ENCODE assay signal across 22 cellular contexts in genomic region chr12:121983546-121984205, GRCh38. TPM values are rescaled to one million over a fixed set of nuclear protein-coding genes. Genes with fewer than 3 reads are reported as not detected.
DNase-seq lines count a peak whose midpoint lies in the region; ATAC-seq and TF ChIP-seq lines count a peak whose summit lies in the region.
"Had no signal": no experiment of that assay in that cellular context is flagged by ENCODE, and none has a peak within 500 bp of the region (broad histone marks: within the 10 kb centered on the region; RNA-seq: fewer than 3 reads in every experiment).

No MANE protein-coding gene starts in this region.

- POLR2A ChIA-PET in PC-9 (lab: Charles Lee; ENCODE audit: unreplicated experiment): interaction anchor here (0.6 kb wide), 1 partner anchor 557 kb away, joined by 7 read pairs; no protein-coding TSS in a partner anchor

- intact Hi-C loops in psoas muscle (cut with DNase I) (no loop called here), PC-9 (cut with micrococcal nuclease; ENCODE audit: unreplicated experiment) (no loop called here)

- no peaks in the 10 kb centered on the region for H3K36me3 Mint-ChIP-seq in naive B cell
- H3K36me3 Mint-ChIP-seq: activated CD8-positive, alpha-beta memory T cell treated with anti-CD3 and anti-CD28 coated beads, Interleukin-2, amount 10 ng/mL, durations not matched to agents 7 days and 5 days; CD8-positive, alpha-beta memory T cell had no signal

- H3K9me3 ChIP-seq in BLaER1 treated with 17β-estradiol and CSF1 and Interleukin-3, amounts not matched to agents 10 nM and 100 nM (replicated peaks in 1 of 11): no peaks in the 10 kb centered on the region
- no peaks in the 10 kb centered on the region for H3K9me3 ChIP-seq in Loucy (ENCODE audit: insufficient read depth, low read depth, low read length)
- no peaks in the 10 kb centered on the region for H3K9me3 ChIP-seq in SU-DHL-6 (ENCODE audit: insufficient read depth, low read length)
- H3K9me3 ChIP-seq in psoas muscle: no peaks in the 10 kb centered on the region
- H3K9me3 ChIP-seq in PC-9 (ENCODE audit: insufficient read depth, low read depth): no peaks in the 10 kb centered on the region
- H3K9me3 ChIP-seq: adrenal gland, gastroesophageal sphincter, neutrophil, testis had no signal

- H3F3A ChIP-seq in Loucy (ENCODE audit: low read depth): no peaks in the 10 kb centered on the region
- peaks cover 65% of the 10 kb centered on the region for H3F3A ChIP-seq in SU-DHL-6 (ENCODE audit: insufficient read depth)
- H3F3A ChIP-seq in PC-9 (ENCODE audit: insufficient read depth, low read depth): no peaks in the 10 kb centered on the region

- H3K4me2 ChIP-seq in BLaER1 treated with 17β-estradiol and CSF1 and Interleukin-3, amounts not matched to agents 10 nM and 100 nM: peak overlapping the region; percentile 39 to 82 (median 75)
- H3K4me2 ChIP-seq in Loucy (ENCODE audit: low read depth, low read length, poor library complexity, severe bottlenecking) (no peak overlapping the region), SU-DHL-6 (ENCODE audit: low read depth, low read length, poor library complexity, severe bottlenecking) (peak overlapping the region; percentile 71), PC-9 (no peak overlapping the region)

- peak overlapping the region in 9 of 11 experiments; percentile 45 to 71 (median 62); a peak in 18 of 22 replicates for H3K27ac ChIP-seq in BLaER1 treated with 17β-estradiol and CSF1 and Interleukin-3, amounts not matched to agents 10 nM and 100 nM
- peak overlapping the region; percentile 99 for H3K27ac ChIP-seq in SU-DHL-6 (ENCODE audit: low read depth, low read length)
- no peak overlapping the region for H3K27ac ChIP-seq in psoas muscle
- no peak overlapping the region for H3K27ac ChIP-seq in PC-9
- H3K27ac ChIP-seq: adrenal gland, gastroesophageal sphincter, neutrophil, SK-N-MC, testis had no signal

- H4K20me1 ChIP-seq in BLaER1 treated with 17β-estradiol and CSF1 and Interleukin-3, amounts not matched to agents 10 nM and 100 nM: 0 out of 22 replicates have a peak, but pooled peaks cover 0 to 6% (median 0%) of the 10 kb centered on the region in 11 experiments
- H4K20me1 ChIP-seq in Loucy (ENCODE audit: insufficient read depth, low read length, poor library complexity, severe bottlenecking) (no peaks in the 10 kb centered on the region), SU-DHL-6 (ENCODE audit: low read depth, low read length) (no peaks in the 10 kb centered on the region), PC-9 (ENCODE audit: insufficient read depth) (no peaks in the 10 kb centered on the region; the same call in 1 of the 2 replicates)

- H2AFZ ChIP-seq in Loucy (ENCODE audit: low read length) (peak overlapping the region; percentile 56; the same call in 1 of the 2 replicates), SU-DHL-6 (ENCODE audit: low read depth, low read length, severe bottlenecking) (peak overlapping the region; percentile 55), PC-9 (no peak overlapping the region)

- WGBS in psoas muscle, 3 donors: 60 to 62% (median 62%) methylated on average over 13 of the region's 13 CpGs

- TF ChIP-seq CTCF in Loucy (conservative IDR thresholded peaks at IDR 0.05; ENCODE audit: low read length): no peak
- no peak for TF ChIP-seq CTCF in SU-DHL-6 (IDR thresholded peaks at IDR 0.05; ENCODE audit: insufficient read depth, low read length, poor library complexity, severe bottlenecking)
- TF ChIP-seq CTCF in psoas muscle (IDR thresholded peaks at IDR 0.05): no peak
- TF ChIP-seq CTCF in PC-9 (conservative IDR thresholded peaks at IDR 0.05): no peak

- no peaks in the 10 kb centered on the region for H3K27me3 Mint-ChIP-seq in naive B cell

- DNase-seq in naive B cell: peak; percentile 46
- DNase-seq in psoas muscle: no peak
- no peak for DNase-seq in PC-9
- DNase-seq: activated CD4-positive, alpha-beta T cell treated with anti-CD3 and anti-CD28 coated beads for 4 hours; activated CD8-positive, alpha-beta memory T cell treated with anti-CD3 and anti-CD28 coated beads, Interleukin-2, amount 10 ng/mL, durations not matched to agents 7 days and 5 days; adrenal gland; CD8-positive, alpha-beta memory T cell; left cardiac atrium; midbrain; MM.1S; NCI-H2029 treated with DMSO at 0.1 percent for 48 hours; NCI-H446 treated with DMSO at 0.1 percent for 48 hours; testis had no signal

- CTCF ChIA-PET in PC-9 (lab: Charles Lee): no interaction called here

- H3K9me2 ChIP-seq in Loucy (replicated peaks; ENCODE audit: low read depth, low read length) (no peaks in the 10 kb centered on the region), SU-DHL-6 (replicated peaks; ENCODE audit: insufficient read depth, low read length) (no peaks in the 10 kb centered on the region), PC-9 (ENCODE audit: insufficient read depth) (no peaks in the 10 kb centered on the region)

- BruUV-seq in PC-9 (replicated peaks; lab: Mats Ljungman, UMichigan): no TSS peak

- peaks cover 44 to 70% (median 63%) of the 10 kb centered on the region in 10 experiments for H3K4me1 ChIP-seq in BLaER1 treated with 17β-estradiol and CSF1 and Interleukin-3, amounts not matched to agents 10 nM and 100 nM
- H3K4me1 ChIP-seq in Loucy (ENCODE audit: insufficient read depth, low read length, poor library complexity, severe bottlenecking) (peaks cover 6% of the 10 kb centered on the region), psoas muscle (no peaks in the 10 kb centered on the region), PC-9 (replicated peaks; ENCODE audit: insufficient read depth) (no peaks in the 10 kb centered on the region)
- H3K4me1 ChIP-seq: adrenal gland, gastroesophageal sphincter, testis had no signal

- H3K4me1 Mint-ChIP-seq in naive B cell: peaks cover 45 to 61% (median 50%) of the 10 kb centered on the region in 3 donors
- H3K4me1 Mint-ChIP-seq: CD8-positive, alpha-beta memory T cell had no signal

- ATAC-seq in naive B cell (ENCODE audit: low read depth in 2 of 2) (peak; percentile 33 to 39), GM19452 (IDR thresholded peaks at IDR 0.05; ENCODE audit: unreplicated experiment) (no peak), psoas muscle (no peak), HG02759 (IDR thresholded peaks at IDR 0.05; ENCODE audit: unreplicated experiment) (no peak)
- ATAC-seq: activated CD8-positive, alpha-beta memory T cell treated with anti-CD3 and anti-CD28 coated beads, Interleukin-2, amount 10 ng/mL, durations not matched to agents 7 days and 5 days; gastroesophageal sphincter; left cardiac atrium had no signal

- H3K79me2 ChIP-seq in Loucy (ENCODE audit: insufficient read depth, low read length): no peaks in the 10 kb centered on the region
- H3K79me2 ChIP-seq in SU-DHL-6 (ENCODE audit: insufficient read depth, low read length): peaks cover 6% of the 10 kb centered on the region; the same call in 1 of the 2 replicates
- H3K79me2 ChIP-seq in PC-9 (ENCODE audit: low read depth): no peaks in the 10 kb centered on the region

- peak overlapping the region; percentile 12 to 94 (median 76) for H3K27ac Mint-ChIP-seq in naive B cell
- H3K27ac Mint-ChIP-seq: activated CD8-positive, alpha-beta memory T cell treated with anti-CD3 and anti-CD28 coated beads, Interleukin-2, amount 10 ng/mL, durations not matched to agents 7 days and 5 days; activated T-helper 2 cell treated with anti-CD3 and anti-CD28 coated beads, Interferon-gamma antibody, Interleukin-2, Interleukin-4, amounts not matched to agents 10 μg/mL and 5 μg/mL and 100 μg/mL, durations not matched to agents 14 hours and 24 hours and 36 hours; CD8-positive, alpha-beta memory T cell had no signal

- no peaks in the 10 kb centered on the region for H3K27me3 ChIP-seq in BLaER1 treated with 17β-estradiol and CSF1 and Interleukin-3, amounts not matched to agents 10 nM and 100 nM
- H3K27me3 ChIP-seq in Loucy (ENCODE audit: insufficient read depth, low read length, poor library complexity, severe bottlenecking): no peaks in the 10 kb centered on the region
- no peaks in the 10 kb centered on the region for H3K27me3 ChIP-seq in SU-DHL-6 (ENCODE audit: low read length)
- H3K27me3 ChIP-seq in psoas muscle (ENCODE audit: insufficient read depth in 3 of 3, low read length in 2 of 3): no peaks in the 10 kb centered on the region
- H3K27me3 ChIP-seq in PC-9 (ENCODE audit: insufficient read depth, low read depth): no peaks in the 10 kb centered on the region
- H3K27me3 ChIP-seq: adrenal gland, gastroesophageal sphincter, testis had no signal

- peak overlapping the region in 7 of 8 donors; percentile 38 to 82 (median 68) for H3K4me3 Mint-ChIP-seq in naive B cell
- H3K4me3 Mint-ChIP-seq: activated CD8-positive, alpha-beta memory T cell treated with anti-CD3 and anti-CD28 coated beads, Interleukin-2, amount 10 ng/mL, durations not matched to agents 7 days and 5 days; CD8-positive, alpha-beta memory T cell had no signal

- peak overlapping the region in 5 of 10 experiments; percentile 8 to 35 (median 16); a peak in 5 of 20 replicates for H3K4me3 ChIP-seq in BLaER1 treated with 17β-estradiol and CSF1 and Interleukin-3, amounts not matched to agents 10 nM and 100 nM
- H3K4me3 ChIP-seq in Loucy (ENCODE audit: low read length, poor library complexity, severe bottlenecking) (no peak overlapping the region), SU-DHL-6 (ENCODE audit: insufficient read depth, low read length, poor library complexity, severe bottlenecking) (peak overlapping the region; percentile 9), psoas muscle (no peak overlapping the region), PC-9 (no peak overlapping the region)
- H3K4me3 ChIP-seq: adrenal gland, gastroesophageal sphincter, SK-N-MC, testis had no signal

- H3K9ac ChIP-seq in BLaER1 treated with 17β-estradiol and CSF1 and Interleukin-3, amounts not matched to agents 10 nM and 100 nM: peak overlapping the region in 9 of 11 experiments; percentile 35 to 67 (median 55); a peak in 17 of 22 replicates
- H3K9ac ChIP-seq in Loucy (ENCODE audit: low read depth, low read length, poor library complexity, severe bottlenecking) (no peak overlapping the region), SU-DHL-6 (ENCODE audit: low read length) (peak overlapping the region; percentile 61)

- no peaks in the 10 kb centered on the region for H3K36me3 ChIP-seq in BLaER1 treated with 17β-estradiol and CSF1 and Interleukin-3, amounts not matched to agents 10 nM and 100 nM
- H3K36me3 ChIP-seq in Loucy (ENCODE audit: insufficient read depth, low read length) (no peaks in the 10 kb centered on the region), SU-DHL-6 (ENCODE audit: low read length) (no peaks in the 10 kb centered on the region), psoas muscle (ENCODE audit: insufficient read depth in 1 of 2, low read depth in 1 of 2) (no peaks in the 10 kb centered on the region), PC-9 (ENCODE audit: low read depth) (no peaks in the 10 kb centered on the region)
- H3K36me3 ChIP-seq: adrenal gland, gastroesophageal sphincter, neutrophil had no signal

- no peaks in the 10 kb centered on the region for H3K9me3 Mint-ChIP-seq in naive B cell
- H3K9me3 Mint-ChIP-seq: activated T-helper 2 cell treated with anti-CD3 and anti-CD28 coated beads, Interferon-gamma antibody, Interleukin-2, Interleukin-4, amounts not matched to agents 10 μg/mL and 5 μg/mL and 100 μg/mL, durations not matched to agents 14 hours and 24 hours and 36 hours; CD8-positive, alpha-beta memory T cell had no signal

RNA-seq across cellular contexts. Expression of gene BCL7A, which starts 38.0 kb away (rescaled TPM):
- 100 to 1,000 TPM in 3 of 6 donors, 10 to 100 TPM in 3; 65.2 to 135 (median 87.0) TPM for polyA plus RNA-seq in naive B cell (ENCODE audit: low read depth in 6 of 6)
- 10 to 100 TPM; 11.3 to 14.3 (median 12.5) TPM for total RNA-seq in psoas muscle
- polyA plus RNA-seq in psoas muscle: 1 to 10 TPM; 3.6 to 8.1 (median 6.5) TPM
- total RNA-seq in PC-9 (2021): 6.3 and 6.6 TPM in 2 replicates

Comparison
In these comparisons a context has a peak if more than half of its experiments do, and no peak if none do; other contexts are left out.
1. H3K27ac ChIP-seq: peak in BLaER1 treated with 17β-estradiol and CSF1 and Interleukin-3, amounts not matched to agents 10 nM and 100 nM (9 of 11) and SU-DHL-6 (single experiment); none in psoas muscle (single experiment) and PC-9 (single experiment).
2. H3K4me2 ChIP-seq: peak in BLaER1 treated with 17β-estradiol and CSF1 and Interleukin-3, amounts not matched to agents 10 nM and 100 nM (11 of 11) and SU-DHL-6 (single experiment); none in Loucy (single experiment) and PC-9 (single experiment).
3. ATAC-seq: peak in naive B cell (2 of 2); none in GM19452 (single experiment), psoas muscle (0 of 4) and HG02759 (single experiment).